In the genomic region with DNA sequence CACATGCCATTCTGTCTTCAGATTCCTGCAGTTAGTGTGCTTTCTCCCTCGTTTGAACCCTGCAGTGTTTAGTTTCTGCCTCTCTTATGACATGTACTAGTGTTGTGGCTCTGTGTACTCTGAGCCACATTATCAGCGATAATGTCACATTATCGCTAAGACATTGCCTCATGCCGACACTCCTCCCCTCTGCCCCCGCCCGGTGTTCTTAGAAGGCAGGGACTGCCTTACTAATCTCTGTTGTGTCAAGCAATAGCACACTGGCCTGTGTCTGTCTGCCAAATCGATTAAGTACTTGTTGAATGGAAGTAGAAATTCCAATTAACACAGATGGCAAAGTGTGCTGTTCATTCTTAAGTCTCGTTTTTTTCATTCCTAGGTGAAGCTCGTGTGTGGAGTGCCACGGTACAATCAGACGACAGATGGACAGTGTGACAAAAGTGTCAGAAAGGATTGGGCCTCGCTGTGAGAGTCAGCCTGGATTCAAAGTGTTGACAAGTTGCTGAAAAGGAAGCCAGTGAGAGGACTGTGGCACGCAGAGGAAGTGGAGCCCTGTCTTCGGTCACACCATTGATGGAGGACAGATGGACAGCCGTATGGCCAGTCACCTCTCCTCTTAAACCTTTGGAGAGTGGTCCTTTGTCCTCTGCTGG, we compare ENCODE assay signal across 11 cellular contexts. TPM values are rescaled to one million over a fixed set of nuclear protein-coding genes. Genes with fewer than 3 reads are reported as not detected.
A peak's percentile ranks its signal among the peaks of the same experiment; 100 is the strongest.
DNase-seq lines count a peak whose midpoint lies in the region; ATAC-seq and TF ChIP-seq lines count a peak whose summit lies in the region.
"Had no signal": no experiment of that assay in that cellular context is flagged by ENCODE, and none has a peak within 500 bp of the region (broad histone marks: within the 10 kb centered on the region; RNA-seq: fewer than 3 reads in every experiment).

No MANE protein-coding gene starts in this region.

- no peak overlapping the region for H3K4ac ChIP-seq in mesendoderm (ENCODE audit: low read depth, low read length)

- no peaks in the 10 kb centered on the region for H3K27me3 Mint-ChIP-seq in Caco-2 (ENCODE audit: insufficient read depth, unreplicated experiment)
- H3K27me3 Mint-ChIP-seq in activated CD8-positive, alpha-beta T cell treated with anti-CD3 and anti-CD28 coated beads for 36 hours = no peaks in the 10 kb centered on the region
- H3K27me3 Mint-ChIP-seq in osteocyte (ENCODE audit: unreplicated experiment) = no peaks in the 10 kb centered on the region
- H3K27me3 Mint-ChIP-seq: CD4-positive, alpha-beta memory T cell had no signal

- no CpG with 5 or more reads among the region's 15 CpGs for whole genome bisulfite sequencing in mesendoderm (ENCODE audit: extremely low coverage, insufficient coverage, low lambda C conversion rate)

- peaks cover 61% of the 10 kb centered on the region for H3K36me3 Mint-ChIP-seq in Caco-2 (ENCODE audit: insufficient read depth, unreplicated experiment)
- H3K36me3 Mint-ChIP-seq in activated CD8-positive, alpha-beta T cell treated with anti-CD3 and anti-CD28 coated beads for 36 hours (ENCODE audit: low read depth) = peaks cover 54% of the 10 kb centered on the region
- H3K36me3 Mint-ChIP-seq in osteocyte (ENCODE audit: unreplicated experiment) = peaks cover 28% of the 10 kb centered on the region

- H2AK5ac ChIP-seq in mesendoderm (ENCODE audit: low read length) = no peak overlapping the region

- H3K36me3 ChIP-seq in Caco-2 (ENCODE audit: control insufficient read depth, insufficient read depth, low read length) (peaks cover 8% of the 10 kb centered on the region), cardiac muscle cell (peaks cover 3% of the 10 kb centered on the region), BE2C (peaks cover 14% of the 10 kb centered on the region), mesendoderm (ENCODE audit: control insufficient read depth, insufficient read depth, low read length) (no peaks in the 10 kb centered on the region)

- H2BK5ac ChIP-seq in mesendoderm (ENCODE audit: low read length) = no peak overlapping the region

- H3K4me3 ChIP-seq in Caco-2 (ENCODE audit: low read depth, low read length) = no peak overlapping the region
- no peak overlapping the region for H3K4me3 ChIP-seq in cardiac muscle cell
- H3K4me3 ChIP-seq in BE2C (ENCODE audit: low read depth, low read length) = no peak overlapping the region
- no peak overlapping the region for H3K4me3 ChIP-seq in mesendoderm (ENCODE audit: low read length)

- H3K9me3 ChIP-seq in Caco-2 (0 out of 2 replicates have a peak, but pooled peaks cover under 1% of the 10 kb centered on the region), cardiac muscle cell (ENCODE audit: low read depth) (no peaks in the 10 kb centered on the region), BE2C (no peaks in the 10 kb centered on the region)

- no peak overlapping the region for H3K18ac ChIP-seq in mesendoderm (ENCODE audit: low read length)

- peaks cover 17% of the 10 kb centered on the region for H3K79me2 ChIP-seq in mesendoderm (ENCODE audit: control insufficient read depth, insufficient read depth, low read length)

- peaks cover 38% of the 10 kb centered on the region for H3K4me1 Mint-ChIP-seq in Caco-2 (ENCODE audit: low read depth, unreplicated experiment)
- H3K4me1 Mint-ChIP-seq in activated CD8-positive, alpha-beta T cell treated with anti-CD3 and anti-CD28 coated beads for 36 hours (ENCODE audit: low read depth) = peaks cover 85% of the 10 kb centered on the region
- H3K4me1 Mint-ChIP-seq in osteocyte (ENCODE audit: unreplicated experiment) = peaks cover 37% of the 10 kb centered on the region

- no peak overlapping the region for H4K8ac ChIP-seq in mesendoderm (ENCODE audit: low read depth, low read length)

- H3K4me3 Mint-ChIP-seq in Caco-2 (ENCODE audit: unreplicated experiment) = no peak overlapping the region
- no peak overlapping the region for H3K4me3 Mint-ChIP-seq in activated CD8-positive, alpha-beta T cell treated with anti-CD3 and anti-CD28 coated beads for 36 hours
- H3K4me3 Mint-ChIP-seq in osteocyte (ENCODE audit: unreplicated experiment) = no peak overlapping the region
- H3K4me3 Mint-ChIP-seq: T-helper 1 cell treated with Interleukin-12 subunit alpha and Interleukin-12 subunit beta and Interleukin-4 antibody, amounts not matched to agents 30 μg/mL and 1 μg/mL, for 36 hours had no signal

- H4K5ac ChIP-seq in mesendoderm (ENCODE audit: low read length) = no peak overlapping the region

- 0 out of 2 replicates have a peak, but pooled peaks cover 11% of the 10 kb centered on the region for H3K4me1 ChIP-seq in Caco-2
- peaks cover 10% of the 10 kb centered on the region for H3K4me1 ChIP-seq in cardiac muscle cell (ENCODE audit: low read depth)
- no peaks in the 10 kb centered on the region for H3K4me1 ChIP-seq in BE2C
- H3K4me1 ChIP-seq in mesendoderm (ENCODE audit: control insufficient read depth, low read depth, low read length) = peaks cover 3% of the 10 kb centered on the region

- H3K79me1 ChIP-seq in mesendoderm (ENCODE audit: low read length) = peaks cover 35% of the 10 kb centered on the region

- H3K27ac ChIP-seq in cardiac muscle cell (peak overlapping the region; percentile 40), mesendoderm (ENCODE audit: low read depth, low read length) (no peak overlapping the region)

- H3K9ac ChIP-seq in mesendoderm (ENCODE audit: low read length) = no peak overlapping the region

- no peaks in the 10 kb centered on the region for H3K9me3 Mint-ChIP-seq in Caco-2 (ENCODE audit: unreplicated experiment)
- no peaks in the 10 kb centered on the region for H3K9me3 Mint-ChIP-seq in activated CD8-positive, alpha-beta T cell treated with anti-CD3 and anti-CD28 coated beads for 36 hours
- H3K9me3 Mint-ChIP-seq in osteocyte (ENCODE audit: unreplicated experiment) = no peaks in the 10 kb centered on the region
- H3K9me3 Mint-ChIP-seq: CD4-positive, alpha-beta memory T cell; T-helper 1 cell treated with Interleukin-12 subunit alpha and Interleukin-12 subunit beta and Interleukin-4 antibody, amounts not matched to agents 30 μg/mL and 1 μg/mL, for 36 hours had no signal

- H3K56ac ChIP-seq in mesendoderm (ENCODE audit: low read length) = no peak overlapping the region

- H3K27ac Mint-ChIP-seq in Caco-2 (ENCODE audit: unreplicated experiment) (peak overlapping the region; percentile 27), osteocyte (ENCODE audit: unreplicated experiment) (peak overlapping the region; percentile 36)
- peak overlapping the region; percentile 35 for H3K27ac Mint-ChIP-seq in activated CD8-positive, alpha-beta T cell treated with anti-CD3 and anti-CD28 coated beads for 36 hours
- H3K27ac Mint-ChIP-seq: T-helper 1 cell treated with Interleukin-12 subunit alpha and Interleukin-12 subunit beta and Interleukin-4 antibody, amounts not matched to agents 30 μg/mL and 1 μg/mL, for 36 hours had no signal

- H3K27me3 ChIP-seq in Caco-2 (replicated peaks; ENCODE audit: control insufficient read depth, insufficient read depth, low read length) (no peaks in the 10 kb centered on the region), cardiac muscle cell (no peaks in the 10 kb centered on the region), BE2C (no peaks in the 10 kb centered on the region), mesendoderm (ENCODE audit: insufficient read depth, low read length, poor library complexity) (no peaks in the 10 kb centered on the region)

- no TSS peak for BruUV-seq in Caco-2 (replicated peaks; lab: Mats Ljungman, UMichigan)

- intact Hi-C loops in Caco-2 (cut with micrococcal nuclease; ENCODE audit: unreplicated experiment) = no loop called here
- intact Hi-C loops in activated CD8-positive, alpha-beta T cell treated with anti-CD3 and anti-CD28 coated beads for 36 hours (cut with micrococcal nuclease) = no loop called here

- H3K23ac ChIP-seq in mesendoderm (ENCODE audit: low read length) = no peak overlapping the region

- H2BK120ac ChIP-seq in mesendoderm (ENCODE audit: low read depth, low read length) = no peak overlapping the region

- CTCF ChIA-PET in Caco-2 (lab: Charles Lee) = no interaction called here
- CTCF ChIA-PET in activated CD8-positive, alpha-beta T cell treated with anti-CD3 and anti-CD28 coated beads for 36 hours (lab: Charles Lee) = no interaction called here

- no peak overlapping the region for H3K4me2 ChIP-seq in mesendoderm (ENCODE audit: low read length)

- POLR2A ChIA-PET in Caco-2 (lab: Charles Lee) = no interaction called here
- POLR2A ChIA-PET in activated CD8-positive, alpha-beta T cell treated with anti-CD3 and anti-CD28 coated beads for 36 hours (lab: Charles Lee) = no interaction called here

- TF ChIP-seq CTCF in Caco-2 (IDR thresholded peaks at IDR 0.05; ENCODE audit: insufficient read depth in 1 of 2, low read depth in 1 of 2, low read length in 1 of 2, severe bottlenecking in 1 of 2, unreplicated experiment in 1 of 2) (no peak), cardiac muscle cell (IDR thresholded peaks at IDR 0.05; ENCODE audit: low read depth, low read length) (no peak), osteocyte (IDR thresholded peaks at IDR 0.05) (no peak), BE2C (IDR thresholded peaks at IDR 0.05; ENCODE audit: low read depth, low read length) (no peak)
- no peak for TF ChIP-seq CTCF in activated CD8-positive, alpha-beta T cell treated with anti-CD3 and anti-CD28 coated beads for 36 hours (IDR thresholded peaks at IDR 0.05)

- H2BK15ac ChIP-seq in mesendoderm (replicated peaks; ENCODE audit: low read depth) = no peak overlapping the region

- no peak for ATAC-seq in activated CD8-positive, alpha-beta T cell treated with anti-CD3 and anti-CD28 coated beads for 36 hours

- DNase-seq in Caco-2 (no peak), cardiac muscle cell (ENCODE audit: low read depth in 1 of 2, low spot score in 1 of 2) (peak in 1 of 2 donors; percentile 47), osteocyte (ENCODE audit: extremely low spot score, unreplicated experiment) (no peak), BE2C (no peak), mesendoderm (no peak), foreskin melanocyte (no peak), NCI-H526 (lab: John Stamatoyannopoulos, UW) (no peak)
- DNase-seq in activated CD8-positive, alpha-beta T cell treated with anti-CD3 and anti-CD28 coated beads for 36 hours = no peak
- DNase-seq: CD4-positive, alpha-beta memory T cell; NCI-H1092 had no signal

RNA-seq across cellular contexts. Expression of gene PIK3R1, which starts 10.5 kb away (rescaled TPM):
- total RNA-seq in Caco-2 (2022) = 47.8 and 54.6 TPM in 2 replicates
- total RNA-seq in activated CD8-positive, alpha-beta T cell treated with anti-CD3 and anti-CD28 coated beads for 36 hours = 10 to 100 TPM; 55.4 to 57.6 TPM
- total RNA-seq in cardiac muscle cell = 13.3 and 17.5 TPM in 2 replicates
- 15.1 and 15.4 TPM in 2 replicates for polyA plus RNA-seq in cardiac muscle cell
- 27.4 and 29.2 TPM in 2 replicates for total RNA-seq in osteocyte
- polyA plus RNA-seq in BE2C (2012; ENCODE audit: insufficient read depth, insufficient read length, low read depth) = 36.3 TPM
- 22.1 TPM for polyA plus RNA-seq in mesendoderm (2013, experiment 1 of 2)
- polyA plus RNA-seq in mesendoderm (2013, experiment 2 of 2) = 22.7 TPM
